ENCODE assay signal across 19 cellular contexts in the genomic region with DNA sequence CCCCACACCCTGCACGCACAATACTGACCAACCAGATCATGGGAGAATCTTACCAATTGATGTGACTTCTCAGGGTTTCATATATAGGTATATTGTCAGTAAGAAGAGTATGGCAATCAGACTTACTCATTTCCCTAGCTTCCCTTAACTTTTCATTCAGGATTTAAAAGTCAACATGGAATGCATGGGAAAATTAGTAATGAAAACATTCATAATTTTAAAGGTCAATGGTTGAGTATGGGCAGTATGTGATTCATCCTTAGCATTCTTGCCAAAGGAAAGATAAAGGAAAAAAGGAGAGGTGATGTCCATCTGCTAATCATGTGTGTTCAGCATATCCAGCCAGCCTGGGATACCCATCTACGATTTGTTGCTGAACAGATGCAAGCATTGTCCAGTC. TPM values are rescaled to one million over a fixed set of nuclear protein-coding genes. Genes with fewer than 3 reads are reported as not detected.
A peak's percentile ranks its signal among the peaks of the same experiment; 100 is the strongest.
DNase-seq lines count a peak whose midpoint lies in the region; ATAC-seq and TF ChIP-seq lines count a peak whose summit lies in the region.
"Had no signal": no experiment of that assay in that cellular context is flagged by ENCODE, and none has a peak within 500 bp of the region (broad histone marks: within the 10 kb centered on the region; RNA-seq: fewer than 3 reads in every experiment).

No MANE protein-coding gene starts in this region.

- no peak for ATAC-seq in GM21423 (IDR thresholded peaks at IDR 0.05; ENCODE audit: unreplicated experiment)
- ATAC-seq in HG02642 (IDR thresholded peaks at IDR 0.05; ENCODE audit: poor library complexity, unreplicated experiment) = no peak
- ATAC-seq: HepG2 had no signal

- DNase-seq in AG20443 (ENCODE audit: low spot score) (peak; percentile 24), HS-5 (ENCODE audit: low read depth) (peak; percentile 49), dermis blood vessel endothelial cell (peak; percentile 74), lung microvascular endothelial cell (ENCODE audit: low read depth in 2 of 2) (peak; percentile 77), Peyer's patch (no peak)
- DNase-seq in activated CD8-positive, alpha-beta memory T cell treated with anti-CD3 and anti-CD28 coated beads, Interleukin-2, amount 50 U/mL, for 4 hours = no peak
- DNase-seq: activated CD4-positive, alpha-beta T cell treated with anti-CD3 and anti-CD28 coated beads, Interleukin-2, amount 50 U/mL, for 48 hours; activated effector memory CD4-positive, alpha-beta T cell treated with Interleukin-2 at 50 U/mL for 16 hours; activated naive CD8-positive, alpha-beta T cell treated with anti-CD3 and anti-CD28 coated beads, Interleukin-2, amount 10 ng/mL, durations not matched to agents 7 days and 5 days; BE2C; GOT3; NCI-H524 treated with DMSO at 0.1 percent for 48 hours; stimulated activated CD4-positive, alpha-beta T cell treated with anti-CD3 and anti-CD28 coated beads, Interleukin-2, amount 100 ng/mL, for 48 hours; stimulated activated naive CD4-positive, alpha-beta T cell treated with Interleukin-2 at 50 U/mL for 16 hours had no signal

- no peaks in the 10 kb centered on the region for H3K27me3 ChIP-seq in Peyer's patch
- H3K27me3 ChIP-seq: BE2C had no signal

- H3K4me1 ChIP-seq in Peyer's patch = no peaks in the 10 kb centered on the region
- H3K4me1 ChIP-seq: BE2C had no signal

- no peak for TF ChIP-seq CTCF in Peyer's patch (IDR thresholded peaks at IDR 0.05)

- no peaks in the 10 kb centered on the region for H3K36me3 ChIP-seq in Peyer's patch
- H3K36me3 ChIP-seq: BE2C had no signal

- no peak for TF ChIP-seq POLR2A in Peyer's patch (IDR thresholded peaks at IDR 0.05)

- no peak overlapping the region for H3K27ac ChIP-seq in Peyer's patch
- H3K27ac ChIP-seq: epithelial cell of prostate had no signal

- H3K4me3 ChIP-seq in Peyer's patch = no peak overlapping the region

- no peaks in the 10 kb centered on the region for H3K9me3 ChIP-seq in Peyer's patch
- H3K9me3 ChIP-seq: BE2C had no signal

RNA-seq across cellular contexts. Expression of gene DIPK2B, which starts 4.0 kb away (rescaled TPM):
- total RNA-seq in dermis blood vessel endothelial cell = 88.8 and 128 TPM in 2 replicates
- total RNA-seq in lung microvascular endothelial cell = 52.3 and 73.2 TPM in 2 replicates
- total RNA-seq in Peyer's patch = 1 to 10 TPM; 1.8 to 9.9 (median 6.5) TPM
- total RNA-seq: activated naive CD8-positive, alpha-beta T cell treated with anti-CD3 and anti-CD28 coated beads, Interleukin-2, amount 10 ng/mL, durations not matched to agents 7 days and 5 days; bronchial epithelial cell; HepG2 had no signal

Comparison
In these comparisons a context has a peak if more than half of its experiments do, and no peak if none do; other contexts are left out.
1. DNase-seq: peak in AG20443 (single experiment), HS-5 (single experiment), dermis blood vessel endothelial cell (single experiment) and lung microvascular endothelial cell (2 of 2); none in Peyer's patch (0 of 3) and activated CD8-positive, alpha-beta memory T cell treated with anti-CD3 and anti-CD28 coated beads, Interleukin-2, amount 50 U/mL, for 4 hours (single experiment).